In genomic region chr3:72177075-72178050, GRCh38 we compare ENCODE assay signal across 8 cellular contexts.
DNase-seq lines count a peak whose midpoint lies in the region; ATAC-seq and TF ChIP-seq lines count a peak whose summit lies in the region.

No MANE protein-coding gene starts in this region.

- in situ Hi-C loops in gastrocnemius medialis (cut with MboI; ENCODE audit: low sequenced_read_pairs in 4 of 4) = no loop called here

- H3K4me1 ChIP-seq in SJCRH30 (no peaks in the 10 kb centered on the region), gastrocnemius medialis (peaks cover 14 to 16% of the 10 kb centered on the region in 2 donors)

- TF ChIP-seq CTCF in gastrocnemius medialis (IDR thresholded peaks at IDR 0.05 in 4 of 5, conservative IDR thresholded peaks at IDR 0.05 in 1 of 5) = no peak

- H3K4me3 ChIP-seq in SJCRH30 (peak overlapping the region; percentile 44), gastrocnemius medialis (peak overlapping the region in 2 of 4 donors; percentile 14 to 16)

- no peaks in the 10 kb centered on the region for H3K27me3 ChIP-seq in SJCRH30
- H3K27me3 ChIP-seq in gastrocnemius medialis = peaks cover 0 to 11% (median 5%) of the 10 kb centered on the region in 3 donors

- no peak for DNase-seq in activated CD4-positive, CD25-positive, alpha-beta regulatory T cell treated with anti-CD3 and anti-CD28 coated beads, Interleukin-2, amount 50 U/mL, for 72 hours
- DNase-seq in HCEC 1CT (peak; percentile 20), SJCRH30 (peak; percentile 14 to 31), fibroblast of the conjunctiva (ENCODE audit: low read depth) (peak; percentile 48), gastrocnemius medialis (peak; percentile 17 to 23)
- DNase-seq in activated naive CD4-positive, alpha-beta T cell (lab: John Stamatoyannopoulos, UW) = no peak

- TF ChIP-seq POLR2A in gastrocnemius medialis (IDR thresholded peaks at IDR 0.05) = no peak

- no peaks in the 10 kb centered on the region for H3K36me3 ChIP-seq in SJCRH30
- H3K36me3 ChIP-seq in gastrocnemius medialis = no peaks in the 10 kb centered on the region

- peak; percentile 29 to 57 for ATAC-seq in activated CD4-positive, CD25-positive, alpha-beta regulatory T cell treated with anti-CD3 and anti-CD28 coated beads, Interleukin-2, amount 50 U/mL, for 24 hours
- peak; percentile 34 to 40 for ATAC-seq in gastrocnemius medialis
- ATAC-seq in HG03571 (IDR thresholded peaks at IDR 0.05; ENCODE audit: unreplicated experiment) = no peak

- no peaks in the 10 kb centered on the region for H3K9me3 ChIP-seq in SJCRH30 (replicated peaks)
- H3K9me3 ChIP-seq in gastrocnemius medialis = no peaks in the 10 kb centered on the region

- H3K27ac ChIP-seq in SJCRH30 (no peak overlapping the region), gastrocnemius medialis (no peak overlapping the region)

- intact Hi-C loops in gastrocnemius medialis (cut with DNase I; ENCODE audit: low total_unique reads) = no loop called here

Comparison
In these comparisons a context has a peak if more than half of its experiments do, and no peak if none do; other contexts are left out.
1. DNase-seq: peak in HCEC 1CT (single experiment), SJCRH30 (2 of 2), fibroblast of the conjunctiva (single experiment) and gastrocnemius medialis (2 of 2); none in activated CD4-positive, CD25-positive, alpha-beta regulatory T cell treated with anti-CD3 and anti-CD28 coated beads, Interleukin-2, amount 50 U/mL, for 72 hours (single experiment) and activated naive CD4-positive, alpha-beta T cell (0 of 4).